Comparison of ENCODE assay signal across 34 cellular contexts in the genomic region with DNA sequence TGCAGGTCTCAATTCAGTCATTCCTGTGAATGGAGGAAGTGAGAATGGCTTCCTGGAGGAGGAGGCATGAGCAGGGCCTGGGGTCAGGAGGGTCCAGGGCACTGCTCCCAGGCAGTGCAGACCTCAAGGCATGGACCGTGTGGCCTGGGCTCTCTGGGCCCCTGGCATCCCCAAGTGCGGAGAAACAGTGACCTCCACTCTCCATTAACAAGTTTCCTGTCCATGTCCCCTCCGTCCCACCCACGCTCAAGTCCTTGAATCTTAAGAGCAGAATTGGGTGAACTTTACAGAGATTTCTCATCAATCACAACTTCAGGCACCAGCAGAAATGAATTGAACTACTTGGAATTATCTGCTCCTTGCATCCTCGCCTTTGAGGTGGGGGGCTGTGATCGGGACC.
"Had no signal": no experiment of that assay in that cellular context is flagged by ENCODE, and none has a peak within 500 bp of the region (broad histone marks: within the 10 kb centered on the region; RNA-seq: fewer than 3 reads in every experiment).

No MANE protein-coding gene starts in this region.

- H3K27me3 ChIP-seq: body of pancreas, foreskin keratinocyte, gastrocnemius medialis had no signal

- H3K4me1 Mint-ChIP-seq: activated B cell treated with CpG ODN at 0.5 μM for 24 hours; activated T-helper 17 cell treated with anti-CD3 and anti-CD28 coated beads, Interleukin-2, amount 50 U/mL, for 72 hours; T-helper 17 cell had no signal

- ATAC-seq: activated CD4-positive, CD25-positive, alpha-beta regulatory T cell treated with anti-CD3 and anti-CD28 coated beads, Interleukin-2, amount 50 U/mL, for 24 hours; activated CD8-positive, alpha-beta T cell treated with anti-CD3 and anti-CD28 coated beads for 36 hours; activated T-cell treated with anti-CD3 and anti-CD28 coated beads, Interleukin-2, amount 50 U/mL, for 4 hours; activated T-helper 17 cell treated with anti-CD3 and anti-CD28 coated beads, Interleukin-2, amount 50 U/mL, for 72 hours; body of pancreas; foreskin keratinocyte; gastrocnemius medialis; heart left ventricle; T-helper 17 cell had no signal

- H3K36me3 ChIP-seq: esophagus muscularis mucosa, gastrocnemius medialis, heart left ventricle, WERI-Rb-1 had no signal

- H3K4me3 ChIP-seq: body of pancreas, coronary artery, dorsolateral prefrontal cortex, esophagus muscularis mucosa, gastrocnemius medialis, heart left ventricle had no signal

- H3K36me3 Mint-ChIP-seq: activated naive CD8-positive, alpha-beta T cell had no signal

- DNase-seq: activated B cell treated with CpG ODN at 0.5 μM for 24 hours; activated CD4-positive, alpha-beta T cell treated with anti-CD3 and anti-CD28 coated beads for 48 hours; activated CD4-positive, alpha-beta T cell treated with anti-CD3 and anti-CD28 coated beads, Interleukin-2, amount 50 U/mL, for 1 hour; activated CD4-positive, alpha-beta T cell treated with anti-CD3 and anti-CD28 coated beads, Interleukin-2, amount 50 U/mL, for 48 hours; activated CD8-positive, alpha-beta memory T cell treated with anti-CD3 and anti-CD28 coated beads for 24 hours; activated CD8-positive, alpha-beta T cell treated with anti-CD3 and anti-CD28 coated beads for 36 hours; activated effector memory CD4-positive, alpha-beta T cell treated with Interleukin-2 at 50 U/mL for 16 hours; activated gamma-delta T cell treated with Interleukin-2 at 50 U/mL for 16 hours; activated naive CD4-positive, alpha-beta T cell treated with anti-CD3 and anti-CD28 coated beads, Interleukin-2, amount 50 U/mL, for 16 hours; activated naive CD4-positive, alpha-beta T cell treated with Interleukin-2 at 50 U/mL for 16 hours; activated T-cell treated with anti-CD3 and anti-CD28 coated beads, Interleukin-2, amount 50 U/mL, for 4 hours; amniotic stem cell; anterior cingulate cortex; body of pancreas; central memory CD4-positive, alpha-beta T cell; cerebellar nuclear complex; dorsolateral prefrontal cortex; effector memory CD4-positive, alpha-beta T cell; erythroblast; foreskin keratinocyte; gastrocnemius medialis; glutamatergic neuron; heart left ventricle; T-helper 1 cell; T-helper 17 cell; T1000; WERI-Rb-1 had no signal

- H3K9me3 Mint-ChIP-seq: activated CD8-positive, alpha-beta T cell treated with anti-CD3 and anti-CD28 coated beads for 36 hours; activated T-helper 17 cell treated with anti-CD3 and anti-CD28 coated beads, Interleukin-2, amount 50 U/mL, for 72 hours; T-helper 2 cell treated with Interferon-gamma antibody and Interleukin-4, amounts not matched to agents 5 μg/mL and 100 μg/mL, for 36 hours had no signal

- H3K27ac Mint-ChIP-seq: activated B cell treated with CpG ODN at 0.5 μM for 24 hours; activated CD8-positive, alpha-beta T cell treated with anti-CD3 and anti-CD28 coated beads for 36 hours; activated naive CD8-positive, alpha-beta T cell; activated T-helper 17 cell treated with anti-CD3 and anti-CD28 coated beads, Interleukin-2, amount 50 U/mL, for 72 hours; dendritic cell treated with granulocyte-macrophage colony-stimulating factor and Interleukin-4, amounts not matched to agents 40 ng/mL and 50 ng/mL, for 4 days; T-helper 17 cell; T-helper 2 cell treated with Interferon-gamma antibody and Interleukin-4, amounts not matched to agents 5 μg/mL and 100 μg/mL, for 36 hours had no signal

- H3K9me3 ChIP-seq: body of pancreas, esophagus muscularis mucosa, gastrocnemius medialis had no signal

- H3K27me3 Mint-ChIP-seq: activated B cell treated with CpG ODN at 0.5 μM for 24 hours had no signal

- H3K4me1 ChIP-seq: body of pancreas, esophagus muscularis mucosa, foreskin keratinocyte, gastrocnemius medialis, heart left ventricle had no signal

- H3K4me3 Mint-ChIP-seq: activated B cell treated with CpG ODN at 0.5 μM for 24 hours; activated CD8-positive, alpha-beta T cell treated with anti-CD3 and anti-CD28 coated beads for 36 hours; activated naive CD8-positive, alpha-beta T cell; activated T-cell treated with anti-CD3 and anti-CD28 coated beads, Interleukin-2, amount 50 U/mL, for 4 hours; activated T-helper 17 cell treated with anti-CD3 and anti-CD28 coated beads, Interleukin-2, amount 50 U/mL, for 72 hours; dendritic cell treated with granulocyte-macrophage colony-stimulating factor and Interleukin-4, amounts not matched to agents 40 ng/mL and 50 ng/mL, for 4 days; T-helper 17 cell; T-helper 2 cell treated with Interferon-gamma antibody and Interleukin-4, amounts not matched to agents 5 μg/mL and 100 μg/mL, for 36 hours had no signal

- H3K27ac ChIP-seq: body of pancreas, coronary artery, dorsolateral prefrontal cortex, esophagus muscularis mucosa, foreskin keratinocyte, gastrocnemius medialis, heart left ventricle, WERI-Rb-1 had no signal
